Comparison of ENCODE assay signal across 8 cellular contexts in the genomic region with DNA sequence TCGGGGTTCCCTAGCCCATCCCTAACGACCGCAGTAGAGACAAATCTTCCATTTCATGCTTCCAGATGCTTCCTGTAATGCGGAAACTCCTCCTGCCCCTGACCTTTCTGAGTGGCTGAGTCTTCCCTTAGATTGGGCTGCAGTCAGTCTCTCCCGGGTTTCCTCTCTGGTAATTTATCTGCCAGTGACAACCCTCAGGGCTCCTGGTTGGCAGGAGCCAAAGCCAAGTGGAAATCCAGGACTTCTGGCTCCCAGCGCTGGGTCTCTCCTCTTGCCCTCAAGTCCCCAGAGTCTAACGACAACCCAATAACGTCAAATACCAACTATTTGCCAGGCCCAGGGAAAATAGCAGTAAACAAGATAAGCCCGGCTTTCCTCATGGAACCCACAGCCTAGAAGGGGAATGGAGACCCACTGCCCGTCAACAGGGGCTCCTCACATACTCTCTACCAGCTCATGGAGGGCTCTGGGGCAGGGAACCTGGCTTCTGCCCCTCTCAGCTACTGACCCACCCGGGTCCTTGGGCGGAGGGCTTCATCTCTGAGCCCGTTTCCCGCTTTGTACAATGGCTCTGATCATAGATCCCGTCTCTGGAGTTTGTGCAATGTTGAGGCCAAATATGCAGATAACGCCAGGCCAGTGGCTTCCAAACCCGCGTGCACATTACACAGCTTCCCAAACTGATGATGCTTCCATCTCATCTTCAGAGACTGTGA. TPM values are rescaled to one million over a fixed set of nuclear protein-coding genes. Genes with fewer than 3 reads are reported as not detected.
DNase-seq lines count a peak whose midpoint lies in the region; ATAC-seq, FAIRE-seq and TF ChIP-seq lines count a peak whose summit lies in the region.

No MANE protein-coding gene starts in this region.

- H3K4me3 ChIP-seq in GM23338 (peak overlapping the region; percentile 89), SU-DHL-6 (ENCODE audit: insufficient read depth, low read length, poor library complexity, severe bottlenecking) (peak overlapping the region; percentile 72), fibroblast of villous mesenchyme (ENCODE audit: low read depth, low read length) (peak overlapping the region; percentile 76), skeletal muscle satellite cell (ENCODE audit: low read length) (peak overlapping the region; percentile 98)

- H3K9me2 ChIP-seq in GM23338 (ENCODE audit: insufficient read depth) (no peaks in the 10 kb centered on the region), SU-DHL-6 (replicated peaks; ENCODE audit: insufficient read depth, low read length) (no peaks in the 10 kb centered on the region)

- no peaks in the 10 kb centered on the region for H3K36me3 ChIP-seq in GM23338 (ENCODE audit: insufficient read depth)
- H3K36me3 ChIP-seq in SU-DHL-6 (ENCODE audit: low read length), result no peaks in the 10 kb centered on the region
- no peaks in the 10 kb centered on the region for H3K36me3 ChIP-seq in skeletal muscle satellite cell (ENCODE audit: insufficient read depth, low read length)

- peaks cover 33% of the 10 kb centered on the region for H3K27me3 Mint-ChIP-seq in GM23338 (ENCODE audit: insufficient read depth, low read depth, poor library complexity)

- DNase-seq in GM23338 (ENCODE audit: low spot score) (no peak), fibroblast of villous mesenchyme (ENCODE audit: low read depth) (peak; percentile 64), NCI-H1092 treated with DMSO at 0.1 percent for 48 hours (lab: John Stamatoyannopoulos, UW) (no peak), COLO668 (lab: John Stamatoyannopoulos, UW; ENCODE audit: unreplicated experiment) (no peak), urothelium cell line (ENCODE audit: low spot score) (no peak), cortex of kidney (lab: John Stamatoyannopoulos, UW) (no peak)

- peaks cover 12% of the 10 kb centered on the region for H3K27me3 ChIP-seq in GM23338 (ENCODE audit: insufficient read depth)
- no peaks in the 10 kb centered on the region; the same call in 1 of the 2 replicates for H3K27me3 ChIP-seq in SU-DHL-6 (ENCODE audit: low read length)
- H3K27me3 ChIP-seq in skeletal muscle satellite cell (ENCODE audit: control insufficient read depth, insufficient read depth, low read length), result peaks cover 21% of the 10 kb centered on the region

- H3K27ac Mint-ChIP-seq in GM23338, result peak overlapping the region; percentile 72; the same call in 1 of the 2 replicates

- no peak for FAIRE-seq in urothelium cell line (lab: Jason Lieb, UNC)

- ATAC-seq in GM23338, result no peak

- H3K79me2 ChIP-seq in GM23338 (replicated peaks; ENCODE audit: insufficient read depth) (peaks cover 28% of the 10 kb centered on the region), SU-DHL-6 (ENCODE audit: insufficient read depth, low read length) (no peaks in the 10 kb centered on the region)

- peaks cover 8% of the 10 kb centered on the region; the same call in 1 of the 2 replicates for H3F3A ChIP-seq in GM23338 (replicated peaks; ENCODE audit: low read depth)
- H3F3A ChIP-seq in SU-DHL-6 (ENCODE audit: insufficient read depth), result no peaks in the 10 kb centered on the region

- H3K9ac ChIP-seq in SU-DHL-6 (ENCODE audit: low read length) (peak overlapping the region; percentile 72), skeletal muscle satellite cell (ENCODE audit: low read depth, low read length) (peak overlapping the region; percentile 100)

- H3K9me3 Mint-ChIP-seq in GM23338, result no peaks in the 10 kb centered on the region; the same call in 2 of the 3 replicates

- H3K4me3 Mint-ChIP-seq in GM23338, result peak overlapping the region; percentile 87

- H2AFZ ChIP-seq in GM23338 (peak overlapping the region; percentile 91), SU-DHL-6 (ENCODE audit: low read depth, low read length, severe bottlenecking) (peak overlapping the region; percentile 65)

- H4K20me1 ChIP-seq in GM23338 (replicated peaks; ENCODE audit: insufficient read depth) (peaks cover 9% of the 10 kb centered on the region), SU-DHL-6 (ENCODE audit: low read depth, low read length) (no peaks in the 10 kb centered on the region)

- H3K36me3 Mint-ChIP-seq in GM23338 (ENCODE audit: low read depth), result no peaks in the 10 kb centered on the region

- no peaks in the 10 kb centered on the region for H3K9me3 ChIP-seq in SU-DHL-6 (ENCODE audit: insufficient read depth, low read length)
- no peaks in the 10 kb centered on the region for H3K9me3 ChIP-seq in skeletal muscle satellite cell (replicated peaks; ENCODE audit: low read length)

- peaks cover 29% of the 10 kb centered on the region for H3K4me1 Mint-ChIP-seq in GM23338

- H3K4me2 ChIP-seq in GM23338, result peak overlapping the region; percentile 96
- H3K4me2 ChIP-seq in SU-DHL-6 (ENCODE audit: low read depth, low read length, poor library complexity, severe bottlenecking), result peak overlapping the region; percentile 71
- peak overlapping the region; percentile 92 for H3K4me2 ChIP-seq in skeletal muscle satellite cell (ENCODE audit: low read length)

- H3K27ac ChIP-seq in GM23338 (ENCODE audit: low read depth) (peak overlapping the region; percentile 93; the same call in 1 of the 2 replicates), SU-DHL-6 (ENCODE audit: low read depth, low read length) (no peak overlapping the region)

- peaks cover 11% of the 10 kb centered on the region for H3K4me1 ChIP-seq in GM23338 (ENCODE audit: insufficient read depth)
- H3K4me1 ChIP-seq in skeletal muscle satellite cell (ENCODE audit: control insufficient read depth, insufficient read depth, low read length), result peaks cover 11% of the 10 kb centered on the region

- TF ChIP-seq CTCF in GM23338 (conservative IDR thresholded peaks at IDR 0.05; ENCODE audit: low read depth in 2 of 2) (no peak), SU-DHL-6 (IDR thresholded peaks at IDR 0.05; ENCODE audit: insufficient read depth, low read length, poor library complexity, severe bottlenecking) (no peak), fibroblast of villous mesenchyme (IDR thresholded peaks at IDR 0.05; ENCODE audit: insufficient read depth, low read depth, low read length) (no peak)

TF ChIP-seq in GM23338, 12 proteins besides CTCF, POLR2A, EP300 and RAD21:
- TF ChIP-seq, protein P1, sequence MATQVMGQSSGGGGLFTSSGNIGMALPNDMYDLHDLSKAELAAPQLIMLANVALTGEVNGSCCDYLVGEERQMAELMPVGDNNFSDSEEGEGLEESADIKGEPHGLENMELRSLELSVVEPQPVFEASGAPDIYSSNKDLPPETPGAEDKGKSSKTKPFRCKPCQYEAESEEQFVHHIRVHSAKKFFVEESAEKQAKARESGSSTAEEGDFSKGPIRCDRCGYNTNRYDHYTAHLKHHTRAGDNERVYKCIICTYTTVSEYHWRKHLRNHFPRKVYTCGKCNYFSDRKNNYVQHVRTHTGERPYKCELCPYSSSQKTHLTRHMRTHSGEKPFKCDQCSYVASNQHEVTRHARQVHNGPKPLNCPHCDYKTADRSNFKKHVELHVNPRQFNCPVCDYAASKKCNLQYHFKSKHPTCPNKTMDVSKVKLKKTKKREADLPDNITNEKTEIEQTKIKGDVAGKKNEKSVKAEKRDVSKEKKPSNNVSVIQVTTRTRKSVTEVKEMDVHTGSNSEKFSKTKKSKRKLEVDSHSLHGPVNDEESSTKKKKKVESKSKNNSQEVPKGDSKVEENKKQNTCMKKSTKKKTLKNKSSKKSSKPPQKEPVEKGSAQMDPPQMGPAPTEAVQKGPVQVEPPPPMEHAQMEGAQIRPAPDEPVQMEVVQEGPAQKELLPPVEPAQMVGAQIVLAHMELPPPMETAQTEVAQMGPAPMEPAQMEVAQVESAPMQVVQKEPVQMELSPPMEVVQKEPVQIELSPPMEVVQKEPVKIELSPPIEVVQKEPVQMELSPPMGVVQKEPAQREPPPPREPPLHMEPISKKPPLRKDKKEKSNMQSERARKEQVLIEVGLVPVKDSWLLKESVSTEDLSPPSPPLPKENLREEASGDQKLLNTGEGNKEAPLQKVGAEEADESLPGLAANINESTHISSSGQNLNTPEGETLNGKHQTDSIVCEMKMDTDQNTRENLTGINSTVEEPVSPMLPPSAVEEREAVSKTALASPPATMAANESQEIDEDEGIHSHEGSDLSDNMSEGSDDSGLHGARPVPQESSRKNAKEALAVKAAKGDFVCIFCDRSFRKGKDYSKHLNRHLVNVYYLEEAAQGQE (IDR thresholded peaks at IDR 0.05; ENCODE audit: unreplicated experiment), result no peak
- no peak for TF ChIP-seq EZH2phosphoT487 (IDR thresholded peaks at IDR 0.05; ENCODE audit: unreplicated experiment)
- TF ChIP-seq CREB1 (CRISPR knock-in tag; IDR thresholded peaks at IDR 0.05; ENCODE audit: low read depth), result no peak

RNA-seq across cellular contexts. Expression of a gene that starts 1.1 kb away (rescaled TPM):
- 59.7 and 66.3 TPM in 2 replicates for total RNA-seq in GM23338 (2014; rRNA removed; shearing (Covaris generic))
- polyA plus RNA-seq in GM23338 (2016; fragmentation: Nextera tagmentation; extraction: Ambion mirVana), result 15.8 and 18.2 TPM in 2 replicates
- total RNA-seq in fibroblast of villous mesenchyme, result 39.0 and 42.3 TPM in 2 replicates
- total RNA-seq in skeletal muscle satellite cell (2012; rRNA removed), result 24.3 and 25.8 TPM in 2 replicates
